In genomic region chr14:63650336-63650952, GRCh38 we compare ENCODE assay signal across 1 cellular context.
TF ChIP-seq lines count a peak whose summit lies in the region.

No MANE protein-coding gene starts in this region.

TF ChIP-seq in IMR-90, 13 proteins besides CTCF, POLR2A, EP300 and RAD21:
- TF ChIP-seq MAZ (IDR thresholded peaks at IDR 0.05; ENCODE audit: borderline replicate concordance, low read depth, low read length) (no peak), CHD1 (IDR thresholded peaks at IDR 0.05; ENCODE audit: low read depth, low read length) (no peak)
